In genomic region chr21:34718529-34718928, GRCh38 we compare ENCODE assay signal across 5 cellular contexts. TPM values are rescaled to one million over a fixed set of nuclear protein-coding genes. Genes with fewer than 3 reads are reported as not detected.
"Had no signal": no experiment of that assay in that cellular context is flagged by ENCODE, and none has a peak within 500 bp of the region (broad histone marks: within the 10 kb centered on the region; RNA-seq: fewer than 3 reads in every experiment).

No MANE protein-coding gene starts in this region.

RNA-seq across cellular contexts. Expression of gene CLIC6, which starts 49.7 kb away (rescaled TPM):
- total RNA-seq: HepG2, HT-29, HT1080, IMR-90, K562 had no signal
